Comparison of ENCODE assay signal across 1 cellular context in the genomic region with DNA sequence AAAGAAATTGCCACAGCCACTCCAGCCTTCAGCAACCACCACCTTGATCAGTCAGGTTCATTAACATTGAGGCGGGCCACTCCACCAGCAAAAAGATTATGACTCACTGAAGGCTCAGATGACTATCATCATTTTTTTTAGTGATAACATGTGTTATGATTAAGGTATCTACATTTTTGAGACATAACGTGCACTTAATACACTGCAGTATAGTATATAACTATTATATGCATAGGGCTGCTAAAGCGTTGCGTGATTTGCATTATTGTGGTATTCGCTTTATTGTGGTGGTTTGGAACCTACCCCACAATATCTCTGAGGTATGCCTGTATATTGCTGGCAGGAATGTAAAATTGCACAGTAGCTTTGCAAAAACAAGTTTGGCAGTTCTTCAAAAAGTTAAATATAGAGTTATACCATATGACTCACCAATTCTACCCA.
A peak's percentile ranks its signal among the peaks of the same experiment; 100 is the strongest.
TF ChIP-seq lines count a peak whose summit lies in the region.

No MANE protein-coding gene starts in this region.

TF ChIP-seq in SK-N-SH, 30 proteins besides CTCF, POLR2A, EP300 and RAD21 (continued from another document):
- TF ChIP-seq PBX3 (IDR thresholded peaks at IDR 0.05) (peak; percentile 53), TCF12 (IDR thresholded peaks at IDR 0.05) (peak; percentile 88), MAX (IDR thresholded peaks at IDR 0.05; ENCODE audit: low read depth) (0 out of 2 replicates have a peak, but pooled peaks have one; percentile 14), MEF2A (IDR thresholded peaks at IDR 0.05; ENCODE audit: borderline replicate concordance, low read depth) (peak; percentile 82)
- TF ChIP-seq, protein P1, sequence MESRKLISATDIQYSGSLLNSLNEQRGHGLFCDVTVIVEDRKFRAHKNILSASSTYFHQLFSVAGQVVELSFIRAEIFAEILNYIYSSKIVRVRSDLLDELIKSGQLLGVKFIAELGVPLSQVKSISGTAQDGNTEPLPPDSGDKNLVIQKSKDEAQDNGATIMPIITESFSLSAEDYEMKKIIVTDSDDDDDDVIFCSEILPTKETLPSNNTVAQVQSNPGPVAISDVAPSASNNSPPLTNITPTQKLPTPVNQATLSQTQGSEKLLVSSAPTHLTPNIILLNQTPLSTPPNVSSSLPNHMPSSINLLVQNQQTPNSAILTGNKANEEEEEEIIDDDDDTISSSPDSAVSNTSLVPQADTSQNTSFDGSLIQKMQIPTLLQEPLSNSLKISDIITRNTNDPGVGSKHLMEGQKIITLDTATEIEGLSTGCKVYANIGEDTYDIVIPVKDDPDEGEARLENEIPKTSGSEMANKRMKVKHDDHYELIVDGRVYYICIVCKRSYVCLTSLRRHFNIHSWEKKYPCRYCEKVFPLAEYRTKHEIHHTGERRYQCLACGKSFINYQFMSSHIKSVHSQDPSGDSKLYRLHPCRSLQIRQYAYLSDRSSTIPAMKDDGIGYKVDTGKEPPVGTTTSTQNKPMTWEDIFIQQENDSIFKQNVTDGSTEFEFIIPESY (IDR thresholded peaks at IDR 0.05; ENCODE audit: borderline replicate concordance, low read depth): 0 out of 2 replicates have a peak, but pooled peaks have one; percentile 30
